8 cellular contexts compared by ENCODE assay signal in genomic region chr19:36418287-36419001, GRCh38. TPM values are rescaled to one million over a fixed set of nuclear protein-coding genes. Genes with fewer than 3 reads are reported as not detected.
DNase-seq lines count a peak whose midpoint lies in the region; ATAC-seq and TF ChIP-seq lines count a peak whose summit lies in the region.

Gene ZFP82, minus strand, starts transcription at chr19:36418644. Its CDS starts 8,855 bp downstream, at chr19:36409789.

- peaks cover 25% of the 10 kb centered on the region for H3K4me1 Mint-ChIP-seq in chondrocyte (ENCODE audit: low read depth)

- TF ChIP-seq CTCF in GM06990 (IDR thresholded peaks at IDR 0.05; ENCODE audit: insufficient read depth, low read length, poor library complexity, severe bottlenecking), result no peak
- TF ChIP-seq CTCF in chondrocyte (IDR thresholded peaks at IDR 0.05), result peak; percentile 20

- peaks cover 6% of the 10 kb centered on the region for H3K36me3 Mint-ChIP-seq in chondrocyte (ENCODE audit: low read depth)

- H3K4me3 Mint-ChIP-seq in chondrocyte (ENCODE audit: unreplicated experiment), result peak within 1 kb of the TSS; percentile 93

- peak; percentile 93 for DNase-seq in GM06990 (ENCODE audit: extremely low read depth, insufficient read length)
- peak; percentile 85 for DNase-seq in NCI-H2171 (lab: John Stamatoyannopoulos, UW)
- peak; percentile 65 for DNase-seq in activated CD4-positive, alpha-beta T cell treated with anti-CD3 and anti-CD28 coated beads for 1 hour
- peak; percentile 93 for DNase-seq in chondrocyte (ENCODE audit: low spot score)
- peak; percentile 37 to 47 for DNase-seq in stimulated activated CD4-positive, alpha-beta T cell treated with anti-CD3 and anti-CD28 coated beads, Interleukin-1b, Interleukin-23, amount 100 ng/mL, for 1 hour (ENCODE audit: low read depth in 2 of 2)
- no peak for DNase-seq in SKM-1 treated with dmso at 0.1 percent for 144 hours (lab: John Stamatoyannopoulos, UW; ENCODE audit: unreplicated experiment)

- no peaks in the 10 kb centered on the region for H3K27me3 ChIP-seq in GM06990 (replicated peaks; ENCODE audit: control insufficient read depth, insufficient read depth, low read length)
- no peaks in the 10 kb centered on the region for H3K27me3 ChIP-seq in layer of hippocampus (ENCODE audit: control insufficient read depth, insufficient read depth, low read length)

- peak within 1 kb of the TSS; percentile 98 for H3K27ac Mint-ChIP-seq in chondrocyte (ENCODE audit: unreplicated experiment)

- peak within 1 kb of the TSS; percentile 89 for H3K4me3 ChIP-seq in GM06990 (replicated peaks; ENCODE audit: low read depth, low read length)

- H3K36me3 ChIP-seq in GM06990 (ENCODE audit: control insufficient read depth, insufficient read depth, low read length), result no peaks in the 10 kb centered on the region

- no peaks in the 10 kb centered on the region for H3K27me3 Mint-ChIP-seq in chondrocyte (ENCODE audit: low read depth)

- peak within 1 kb of the TSS; percentile 87 for H3K27ac ChIP-seq in layer of hippocampus (ENCODE audit: low read depth, low read length)

- peaks cover 15% of the 10 kb centered on the region for H3K9me3 Mint-ChIP-seq in chondrocyte (ENCODE audit: low read depth)

- ATAC-seq in HG02763 (IDR thresholded peaks at IDR 0.05; ENCODE audit: unreplicated experiment), result peak; percentile 88

RNA-seq across cellular contexts. Expression of gene ZFP82, which starts in this region (rescaled TPM):
- total RNA-seq in chondrocyte, result 8.2 to 9.3 TPM (median 8.9 TPM) in 3 replicates
